Comparison of ENCODE assay signal across 20 cellular contexts in genomic region chr4:763922-764321, GRCh38. TPM values are rescaled to one million over a fixed set of nuclear protein-coding genes. Genes with fewer than 3 reads are reported as not detected.
DNase-seq lines count a peak whose midpoint lies in the region; ATAC-seq, FAIRE-seq and TF ChIP-seq lines count a peak whose summit lies in the region.
"Had no signal": no experiment of that assay in that cellular context is flagged by ENCODE, and none has a peak within 500 bp of the region (broad histone marks: within the 10 kb centered on the region; RNA-seq: fewer than 3 reads in every experiment).

No MANE protein-coding gene starts in this region.

- no peak overlapping the region for H3K4ac ChIP-seq in mesenchymal stem cell (ENCODE audit: low read depth in 1 of 2, low read length in 2 of 2)

- H3K27me3 ChIP-seq in heart left ventricle (no peaks in the 10 kb centered on the region), GM12878 (replicated peaks in 1 of 2; ENCODE audit: control insufficient read depth in 2 of 2, insufficient read depth in 2 of 2, low read length in 1 of 2) (no peaks in the 10 kb centered on the region), mesenchymal stem cell (ENCODE audit: control insufficient read depth in 1 of 2, insufficient read depth in 1 of 2, low read length in 2 of 2) (no peaks in the 10 kb centered on the region), thymus (ENCODE audit: control insufficient read depth, insufficient read depth) (no peaks in the 10 kb centered on the region), MM.1S (replicated peaks; ENCODE audit: insufficient read depth, low read length) (no peaks in the 10 kb centered on the region)
- H3K27me3 ChIP-seq: neutrophil, SJCRH30 had no signal

- H2BK5ac ChIP-seq in mesenchymal stem cell (ENCODE audit: low read depth, low read length, poor library complexity, severe bottlenecking): no peak overlapping the region

- H3K9me3 ChIP-seq in heart left ventricle: no peaks in the 10 kb centered on the region
- no peaks in the 10 kb centered on the region for H3K9me3 ChIP-seq in GM12878 (replicated peaks; ENCODE audit: control insufficient read depth, insufficient read depth, low read length)
- no peaks in the 10 kb centered on the region for H3K9me3 ChIP-seq in mesenchymal stem cell (ENCODE audit: control insufficient read depth, low read length)
- H3K9me3 ChIP-seq in thymus (ENCODE audit: control insufficient read depth): no peaks in the 10 kb centered on the region
- no peaks in the 10 kb centered on the region for H3K9me3 ChIP-seq in MM.1S (replicated peaks; ENCODE audit: insufficient read depth, low read length)
- H3K9me3 ChIP-seq: HAP-1, mucosa of descending colon, neutrophil had no signal

- H2BK15ac ChIP-seq in mesenchymal stem cell (ENCODE audit: low read depth, poor library complexity, severe bottlenecking): no peak overlapping the region

- H3K4me1 ChIP-seq in heart left ventricle (peaks cover 0 to 10% (median 0%) of the 10 kb centered on the region in 12 donors), GM12878 (ENCODE audit: control insufficient read depth, insufficient read depth, low read length) (no peaks in the 10 kb centered on the region), mesenchymal stem cell (ENCODE audit: control insufficient read depth, insufficient read depth, low read depth, low read length) (peaks cover 28% of the 10 kb centered on the region), thymus (ENCODE audit: control insufficient read depth, insufficient read depth, low read length) (no peaks in the 10 kb centered on the region), MM.1S (ENCODE audit: low read length) (no peaks in the 10 kb centered on the region)
- H3K4me1 ChIP-seq: SJCRH30 had no signal

- H3K36me3 ChIP-seq in heart left ventricle (peaks cover 0 to 86% (median 76%) of the 10 kb centered on the region in 9 donors), GM12878 (ENCODE audit: control insufficient read depth in 2 of 2, insufficient read depth in 2 of 2, low read length in 1 of 2) (peaks cover 14 to 23% of the 10 kb centered on the region in 2 experiments), mesenchymal stem cell (ENCODE audit: control insufficient read depth in 1 of 2, insufficient read depth in 2 of 2, low read depth in 1 of 2, low read length in 2 of 2) (peaks cover 73 to 81% of the 10 kb centered on the region in 2 experiments), thymus (ENCODE audit: control insufficient read depth, insufficient read depth) (peaks cover 60% of the 10 kb centered on the region), MM.1S (replicated peaks; ENCODE audit: insufficient read depth, low read length) (peaks cover 6% of the 10 kb centered on the region)

- H4K20me1 ChIP-seq in GM12878 (ENCODE audit: control insufficient read depth, insufficient read depth) (no peaks in the 10 kb centered on the region; the same call in 1 of the 2 replicates), MM.1S (ENCODE audit: insufficient read depth, low read length) (no peaks in the 10 kb centered on the region)

- H4K91ac ChIP-seq in mesenchymal stem cell (ENCODE audit: low read length): peak overlapping the region; percentile 36

- no peak overlapping the region for H3K27ac ChIP-seq in heart left ventricle
- no peak overlapping the region for H3K27ac ChIP-seq in GM12878 (ENCODE audit: control insufficient read depth, insufficient read depth)
- no peak overlapping the region for H3K27ac ChIP-seq in mesenchymal stem cell (ENCODE audit: low read length, poor library complexity, severe bottlenecking)
- H3K27ac ChIP-seq in thymus (ENCODE audit: low read depth): peak overlapping the region; percentile 5
- H3K27ac ChIP-seq in MM.1S (ENCODE audit: low read length): no peak overlapping the region
- H3K27ac ChIP-seq: neutrophil, SJCRH30 had no signal

- SMC1A ChIA-PET in GM12878 (lab: Charles Lee; ENCODE audit: uncharacterized antibody, unreplicated experiment): no interaction called here

- H2AK5ac ChIP-seq in mesenchymal stem cell (ENCODE audit: low read length, severe bottlenecking): no peak overlapping the region

- H3K9ac ChIP-seq in GM12878 (ENCODE audit: control insufficient read depth, insufficient read depth, low read length) (no peak overlapping the region), mesenchymal stem cell (ENCODE audit: low read length) (no peak overlapping the region), MM.1S (ENCODE audit: low read length) (no peak overlapping the region)

- TF ChIP-seq RAD21 in GM12878 (IDR thresholded peaks at IDR 0.05; ENCODE audit: insufficient read depth, low read depth, low read length): no peak

- 88 to 94% (median 92%) methylated on average over 11 of the region's 11 CpGs for WGBS in heart left ventricle, 4 donors
- WGBS in GM12878 (ENCODE audit: insufficient coverage, insufficient replicate concordance, low lambda C conversion rate, missing lambda C conversion rate): 84% methylated on average over 11 of the region's 11 CpGs
- WGBS in mesenchymal stem cell: over 99% methylated on average over 8 of the region's 11 CpGs
- WGBS in thymus: 95% methylated on average over 11 of the region's 11 CpGs

- POLR2A ChIA-PET in GM12878 (lab: Charles Lee): no interaction called here

- H3K79me2 ChIP-seq in GM12878 (ENCODE audit: control insufficient read depth, insufficient read depth, low read length) (no peaks in the 10 kb centered on the region), MM.1S (ENCODE audit: low read length) (no peaks in the 10 kb centered on the region)

- no peaks in the 10 kb centered on the region for H3K9me2 ChIP-seq in MM.1S (replicated peaks; ENCODE audit: insufficient read depth, low read length)

- ATAC-seq in heart left ventricle (peak; percentile 8 to 18 (median 12)), Right ventricle myocardium inferior (no peak), GM12878 (no peak), HG03045 (IDR thresholded peaks at IDR 0.05; ENCODE audit: unreplicated experiment) (no peak)

- RAD21 ChIA-PET in GM12878 (lab: Charles Lee; ENCODE audit: unreplicated experiment): no interaction called here

- H2AFZ ChIP-seq in GM12878 (ENCODE audit: control insufficient read depth, low read depth, low read length) (no peak overlapping the region), mesenchymal stem cell (ENCODE audit: low read depth, low read length) (no peak overlapping the region), MM.1S (ENCODE audit: low read length) (no peak overlapping the region)

- no peak for FAIRE-seq in GM12878 (lab: Jason Lieb, UNC)

- H2BK120ac ChIP-seq in mesenchymal stem cell (ENCODE audit: low read depth, low read length): no peak overlapping the region

- intact Hi-C loops in heart left ventricle (cut with DNase I): no loop called here
- intact Hi-C loops in Right ventricle myocardium inferior (cut with DNase I): no loop called here
- intact Hi-C loops in GM12878 (cut with micrococcal nuclease; ENCODE audit: unreplicated experiment): no loop called here

- no peak overlapping the region for H2BK12ac ChIP-seq in mesenchymal stem cell (ENCODE audit: low read length in 2 of 2)

- no peak overlapping the region for H3K18ac ChIP-seq in mesenchymal stem cell (ENCODE audit: low read depth in 1 of 2, low read length in 2 of 2)

- H4K8ac ChIP-seq in mesenchymal stem cell (ENCODE audit: low read length): no peak overlapping the region

- no peak overlapping the region for H3K23ac ChIP-seq in mesenchymal stem cell (ENCODE audit: low read length in 2 of 2)

- H3K4me2 ChIP-seq in GM12878 (ENCODE audit: control insufficient read depth, insufficient read depth) (no peak overlapping the region), mesenchymal stem cell (ENCODE audit: low read length, poor library complexity, severe bottlenecking) (no peak overlapping the region), MM.1S (ENCODE audit: low read depth, low read length) (no peak overlapping the region)

- TF ChIP-seq EP300 in GM12878 (IDR thresholded peaks at IDR 0.05; ENCODE audit: borderline replicate concordance in 1 of 2, control insufficient read depth in 1 of 2, low read depth in 2 of 2, low read length in 2 of 2): no peak

- no TSS peak for BruUV-seq in GM12878 (replicated peaks; lab: Mats Ljungman, UMichigan)

- H3K14ac ChIP-seq in mesenchymal stem cell (ENCODE audit: low read length in 2 of 2): no peak overlapping the region

- no peaks in the 10 kb centered on the region for H3F3A ChIP-seq in MM.1S (ENCODE audit: insufficient read depth, low read length)

- DNase-seq in heart left ventricle (peak in 2 of 5 donors; percentile 19 to 51), Right ventricle myocardium inferior (ENCODE audit: missing footprints) (no peak), GM12878 (ENCODE audit: low read depth, low spot score) (no peak), mesenchymal stem cell (no peak), 8988T (no peak), MM.1S (no peak)
- DNase-seq: activated naive CD4-positive, alpha-beta T cell treated with anti-CD3 and anti-CD28 coated beads, Interleukin-2, amount 50 U/mL, for 16 hours; activated T-cell treated with anti-CD3 and anti-CD28 coated beads for 4 hours; C1 segment of cervical spinal cord; effector memory CD4-positive, alpha-beta T cell; Karpas-422; NCI-H1092; NCI-H2029; retina; SJCRH30 had no signal

- in situ Hi-C loops in GM12878 (cut with MboI): no loop called here

- peaks cover 27% of the 10 kb centered on the region for H3K79me1 ChIP-seq in mesenchymal stem cell (replicated peaks; ENCODE audit: low read length, poor library complexity, severe bottlenecking)

- no peak overlapping the region for H3K4me3 ChIP-seq in heart left ventricle
- no peak overlapping the region for H3K4me3 ChIP-seq in GM12878
- no peak overlapping the region for H3K4me3 ChIP-seq in mesenchymal stem cell (ENCODE audit: insufficient read depth in 1 of 2, low read depth in 1 of 2, low read length in 2 of 2)
- H3K4me3 ChIP-seq in thymus (ENCODE audit: low read length): no peak overlapping the region
- no peak overlapping the region for H3K4me3 ChIP-seq in MM.1S (ENCODE audit: low read length)
- H3K4me3 ChIP-seq: HAP-1, mucosa of descending colon, SJCRH30 had no signal

- TF ChIP-seq CTCF in heart left ventricle (IDR thresholded peaks at IDR 0.05) (no peak), GM12878 (IDR thresholded peaks at IDR 0.05 in 2 of 3, conservative IDR thresholded peaks at IDR 0.05 in 1 of 3; ENCODE audit: control insufficient read depth in 2 of 3, extremely low read depth in 1 of 3, insufficient read depth in 1 of 3, low read depth in 3 of 3, low read length in 3 of 3) (no peak), MM.1S (IDR thresholded peaks at IDR 0.05; ENCODE audit: low read length) (no peak)

- CTCF ChIA-PET in GM12878 (lab: Yijun Ruan, JAX): no interaction called here

- no peak for TF ChIP-seq POLR2A in heart left ventricle (IDR thresholded peaks at IDR 0.05)
- no peak for TF ChIP-seq POLR2A in GM12878 (IDR thresholded peaks at IDR 0.05; ENCODE audit: low read depth, low read length)

RNA-seq across cellular contexts. Expression of gene PCGF3, which starts 58.3 kb away (rescaled TPM):
- total RNA-seq in heart left ventricle (10 to 100 TPM; 16.2 to 45.7 (median 21.8) TPM), Right ventricle myocardium inferior (21.7 TPM), GM12878 (2014; rRNA removed) (21.1 and 21.7 TPM in 2 replicates), GM12878 (2014; rRNA removed; fragmentation: Illumina TruSeq; extraction: Trizol) (15.0 and 15.4 TPM in 2 replicates), GM12878 (2021) (35.4 and 35.8 TPM in 2 replicates)
- polyA plus RNA-seq in heart left ventricle (10 to 100 TPM; 24.7 to 26.6 TPM), GM12878 (2011; rRNA removed) (43.8 and 45.9 TPM in 2 replicates), GM12878 (2014; fragmentation: Illumina TruSeq; extraction: Trizol) (11.9 and 15.6 TPM in 2 replicates), GM12878 (2014; fragmentation: Nextera tagmentation; extraction: Ambion mirVana) (1 to 10 TPM; 2.2 to 4.5 TPM), GM12878 (2014; rRNA removed) (33.2 and 40.5 TPM in 2 replicates), GM12878 (2016; fragmentation: Nextera tagmentation; extraction: Ambion mirVana) (10 to 100 TPM; 14.3 to 16.2 TPM), thymus (93.4 TPM)
- total RNA-seq in GM12878 (2013; cell fraction: nucleolus; rRNA removed): 137 and 138 TPM in 2 replicates
- 19.4 TPM for polyA plus RNA-seq in GM12878 (2011; ENCODE audit: low read depth)
- 43.1 and 49.1 TPM in 2 replicates for polyA plus RNA-seq in GM12878 (2011; cell fraction: cytosol; rRNA removed)
- 236 and 252 TPM in 2 replicates for polyA plus RNA-seq in GM12878 (2011; cell fraction: nucleus; rRNA removed)
- 22.8 and 29.1 TPM in 2 replicates for polyA plus RNA-seq in GM12878 (2012)
- 54.2 and 58.7 TPM in 2 replicates for polyA minus RNA-seq in GM12878 (2011; rRNA and poly(A)+ RNA removed)
- 22.6 and 24.6 TPM in 2 replicates for polyA minus RNA-seq in GM12878 (2011; cell fraction: cytosol; rRNA and poly(A)+ RNA removed)
- polyA minus RNA-seq in GM12878 (2011; cell fraction: nucleus; rRNA and poly(A)+ RNA removed): 60.6 and 74.2 TPM in 2 replicates
- polyA plus RNA-seq in mesenchymal stem cell (2013, experiment 1 of 2): 33.6 TPM
- 32.1 TPM for polyA plus RNA-seq in mesenchymal stem cell (2013, experiment 2 of 2)

Comparison
In these comparisons a context has a peak if more than half of its experiments do, and no peak if none do; other contexts are left out.
1. ATAC-seq: peak in heart left ventricle (4 of 4); none in Right ventricle myocardium inferior (single experiment), GM12878 (single experiment) and HG03045 (single experiment).